37 cellular contexts compared by ENCODE assay signal in the genomic region with DNA sequence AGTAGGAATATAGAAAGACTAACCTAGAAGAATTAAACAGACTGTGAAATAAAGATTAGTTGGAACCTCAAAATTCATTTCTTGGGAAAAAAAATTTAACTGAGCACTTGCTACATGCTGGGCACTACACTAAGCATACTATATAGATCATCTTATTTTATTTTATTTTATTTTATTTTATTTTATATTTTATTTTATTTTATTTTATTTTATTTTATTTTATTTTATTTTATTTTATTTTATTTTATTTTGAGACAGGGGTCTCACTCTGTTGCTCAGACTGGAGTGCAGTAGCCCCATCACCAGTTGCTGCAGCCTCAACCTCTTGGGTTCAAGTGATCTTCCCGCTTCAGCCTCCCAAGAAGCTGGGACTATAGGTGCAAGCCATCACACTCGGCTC.
"Had no signal": no experiment of that assay in that cellular context is flagged by ENCODE, and none has a peak within 500 bp of the region (broad histone marks: within the 10 kb centered on the region; RNA-seq: fewer than 3 reads in every experiment).

No MANE protein-coding gene starts in this region.

- H3K27ac ChIP-seq: adrenal gland, ascending aorta, body of pancreas, brain microvascular endothelial cell, breast epithelium, cardiac muscle cell had no signal

- H3K27me3 Mint-ChIP-seq: activated naive CD4-positive, alpha-beta T cell treated with anti-CD3 and anti-CD28 coated beads, Interleukin-2, amount 10 ng/mL, durations not matched to agents 7 days and 5 days; activated naive CD4-positive, alpha-beta T cell treated with anti-CD3 and anti-CD28 coated beads, Interleukin-2, amount 50 U/mL, for 24 hours; activated naive CD8-positive, alpha-beta T cell; activated naive CD8-positive, alpha-beta T cell treated with anti-CD3 and anti-CD28 coated beads for 36 hours; activated naive CD8-positive, alpha-beta T cell treated with anti-CD3 and anti-CD28 coated beads, Interleukin-2, amount 10 ng/mL, durations not matched to agents 7 days and 5 days; activated naive CD8-positive, alpha-beta T cell treated with anti-CD3 and anti-CD28 coated beads, Interleukin-2, amount 50 U/mL, for 24 hours; activated T-helper 17 cell treated with anti-CD3 and anti-CD28 coated beads, Interleukin-2, amount 50 U/mL, for 72 hours; brain; central memory CD8-positive, alpha-beta T cell had no signal

- ATAC-seq: activated naive CD4-positive, alpha-beta T cell treated with anti-CD3 and anti-CD28 coated beads, Interleukin-2, amount 50 U/mL, for 72 hours; activated naive CD8-positive, alpha-beta T cell treated with anti-CD3 and anti-CD28 coated beads, Interleukin-2, amount 50 U/mL, for 24 hours; activated T-cell treated with anti-CD3 and anti-CD28 coated beads, Interleukin-2, amount 50 U/mL, for 4 hours; activated T-cell treated with anti-CD3 and anti-CD28 coated beads, Interleukin-2, amount 50 U/mL, for 72 hours; activated T-helper 17 cell treated with anti-CD3 and anti-CD28 coated beads, Interleukin-2, amount 50 U/mL, for 72 hours; body of pancreas had no signal

- H3K27me3 ChIP-seq: adrenal gland, ascending aorta, body of pancreas, brain microvascular endothelial cell, breast epithelium, cardiac muscle cell had no signal

- H3K36me3 ChIP-seq: adrenal gland, ascending aorta, brain microvascular endothelial cell, breast epithelium, cardiac muscle cell had no signal

- H3K4me3 ChIP-seq: adrenal gland, ascending aorta, body of pancreas, breast epithelium, cardiac muscle cell had no signal

- H3K27ac Mint-ChIP-seq: activated naive CD4-positive, alpha-beta T cell treated with anti-CD3 and anti-CD28 coated beads for 36 hours; activated naive CD4-positive, alpha-beta T cell treated with anti-CD3 and anti-CD28 coated beads, Interleukin-2, amount 10 ng/mL, durations not matched to agents 7 days and 5 days; activated naive CD4-positive, alpha-beta T cell treated with anti-CD3 and anti-CD28 coated beads, Interleukin-2, amount 50 U/mL, for 24 hours; activated naive CD4-positive, alpha-beta T cell treated with anti-CD3 and anti-CD28 coated beads, Interleukin-2, amount 50 U/mL, for 72 hours; activated naive CD8-positive, alpha-beta T cell; activated naive CD8-positive, alpha-beta T cell treated with anti-CD3 and anti-CD28 coated beads for 36 hours; activated naive CD8-positive, alpha-beta T cell treated with anti-CD3 and anti-CD28 coated beads, Interleukin-2, amount 10 ng/mL, durations not matched to agents 7 days and 5 days; activated naive CD8-positive, alpha-beta T cell treated with anti-CD3 and anti-CD28 coated beads, Interleukin-2, amount 50 U/mL, for 24 hours; activated T-cell treated with anti-CD3 and anti-CD28 coated beads, Interleukin-2, amount 50 U/mL, for 72 hours; activated T-helper 1 cell treated with anti-CD3 and anti-CD28 coated beads, Interleukin-12 subunit alpha, Interleukin-12 subunit beta, Interleukin-2, Interleukin-4 antibody, amounts not matched to agents 30 ng/mL and 10 ng/mL and 1 ng/mL, durations not matched to agents 14 hours and 24 hours and 36 hours; activated T-helper 17 cell treated with anti-CD3 and anti-CD28 coated beads, Interleukin-2, amount 50 U/mL, for 72 hours; activated T-helper 2 cell treated with anti-CD3 and anti-CD28 coated beads, Interferon-gamma antibody, Interleukin-2, Interleukin-4, amounts not matched to agents 10 μg/mL and 5 μg/mL and 100 μg/mL, durations not matched to agents 14 hours and 24 hours and 36 hours; brain had no signal

- H3K4me3 Mint-ChIP-seq: activated naive CD4-positive, alpha-beta T cell treated with anti-CD3 and anti-CD28 coated beads for 36 hours; activated naive CD4-positive, alpha-beta T cell treated with anti-CD3 and anti-CD28 coated beads, Interleukin-2, amount 10 ng/mL, durations not matched to agents 7 days and 5 days; activated naive CD4-positive, alpha-beta T cell treated with anti-CD3 and anti-CD28 coated beads, Interleukin-2, amount 50 U/mL, for 24 hours; activated naive CD8-positive, alpha-beta T cell; activated naive CD8-positive, alpha-beta T cell treated with anti-CD3 and anti-CD28 coated beads for 36 hours; activated naive CD8-positive, alpha-beta T cell treated with anti-CD3 and anti-CD28 coated beads, Interleukin-2, amount 10 ng/mL, durations not matched to agents 7 days and 5 days; activated naive CD8-positive, alpha-beta T cell treated with anti-CD3 and anti-CD28 coated beads, Interleukin-2, amount 50 U/mL, for 24 hours; activated T-cell treated with anti-CD3 and anti-CD28 coated beads, Interleukin-2, amount 50 U/mL, for 4 hours; activated T-cell treated with anti-CD3 and anti-CD28 coated beads, Interleukin-2, amount 50 U/mL, for 72 hours; activated T-helper 1 cell treated with anti-CD3 and anti-CD28 coated beads, Interleukin-12 subunit alpha, Interleukin-12 subunit beta, Interleukin-2, Interleukin-4 antibody, amounts not matched to agents 30 ng/mL and 10 ng/mL and 1 ng/mL, durations not matched to agents 14 hours and 24 hours and 36 hours; activated T-helper 17 cell treated with anti-CD3 and anti-CD28 coated beads, Interleukin-2, amount 50 U/mL, for 72 hours; brain; central memory CD8-positive, alpha-beta T cell had no signal

- DNase-seq: activated effector memory CD4-positive, alpha-beta T cell treated with anti-CD3 and anti-CD28 coated beads, Interleukin-2, amount 50 U/mL, for 16 hours; activated effector memory CD4-positive, alpha-beta T cell treated with Interleukin-2 at 50 U/mL for 16 hours; activated gamma-delta T cell; activated gamma-delta T cell treated with Interleukin-2 at 50 U/mL for 16 hours; activated naive CD4-positive, alpha-beta T cell; activated naive CD4-positive, alpha-beta T cell treated with anti-CD3 and anti-CD28 coated beads for 36 hours; activated naive CD4-positive, alpha-beta T cell treated with anti-CD3 and anti-CD28 coated beads, Interleukin-2, amount 10 ng/mL, durations not matched to agents 7 days and 5 days; activated naive CD4-positive, alpha-beta T cell treated with anti-CD3 and anti-CD28 coated beads, Interleukin-2, amount 50 U/mL, for 16 hours; activated naive CD4-positive, alpha-beta T cell treated with Interleukin-2 at 50 U/mL for 16 hours; activated naive CD8-positive, alpha-beta T cell treated with anti-CD3 and anti-CD28 coated beads for 36 hours; activated naive CD8-positive, alpha-beta T cell treated with anti-CD3 and anti-CD28 coated beads, Interleukin-2, amount 10 ng/mL, durations not matched to agents 7 days and 5 days; activated naive CD8-positive, alpha-beta T cell treated with anti-CD3 and anti-CD28 coated beads, Interleukin-2, amount 50 U/mL, for 24 hours; activated T-cell treated with anti-CD3 and anti-CD28 coated beads, Interleukin-2, amount 50 U/mL, for 1 hour; activated T-cell treated with anti-CD3 and anti-CD28 coated beads, Interleukin-2, amount 50 U/mL, for 4 hours; activated T-cell treated with anti-CD3 and anti-CD28 coated beads, Interleukin-2, amount 50 U/mL, for 48 hours; activated T-cell treated with anti-CD3 and anti-CD28 coated beads, Interleukin-2, amount 50 U/mL, for 72 hours; adrenal gland; amniotic stem cell; amygdala; anterior cingulate cortex; aorta; body of pancreas; brain microvascular endothelial cell; caudate nucleus; central memory CD4-positive, alpha-beta T cell; cerebellar nuclear complex had no signal

- H3K36me3 Mint-ChIP-seq: activated naive CD4-positive, alpha-beta T cell treated with anti-CD3 and anti-CD28 coated beads, Interleukin-2, amount 10 ng/mL, durations not matched to agents 7 days and 5 days; activated naive CD4-positive, alpha-beta T cell treated with anti-CD3 and anti-CD28 coated beads, Interleukin-2, amount 50 U/mL, for 24 hours; activated naive CD4-positive, alpha-beta T cell treated with anti-CD3 and anti-CD28 coated beads, Interleukin-2, amount 50 U/mL, for 72 hours; activated naive CD8-positive, alpha-beta T cell; activated naive CD8-positive, alpha-beta T cell treated with anti-CD3 and anti-CD28 coated beads for 36 hours; activated naive CD8-positive, alpha-beta T cell treated with anti-CD3 and anti-CD28 coated beads, Interleukin-2, amount 10 ng/mL, durations not matched to agents 7 days and 5 days; brain had no signal

- H3K4me1 Mint-ChIP-seq: activated naive CD4-positive, alpha-beta T cell treated with anti-CD3 and anti-CD28 coated beads, Interleukin-2, amount 10 ng/mL, durations not matched to agents 7 days and 5 days; activated naive CD8-positive, alpha-beta T cell treated with anti-CD3 and anti-CD28 coated beads for 36 hours; activated naive CD8-positive, alpha-beta T cell treated with anti-CD3 and anti-CD28 coated beads, Interleukin-2, amount 10 ng/mL, durations not matched to agents 7 days and 5 days; activated naive CD8-positive, alpha-beta T cell treated with anti-CD3 and anti-CD28 coated beads, Interleukin-2, amount 50 U/mL, for 24 hours; activated T-helper 17 cell treated with anti-CD3 and anti-CD28 coated beads, Interleukin-2, amount 50 U/mL, for 72 hours; central memory CD8-positive, alpha-beta T cell had no signal

- H3K9me3 Mint-ChIP-seq: activated naive CD4-positive, alpha-beta T cell treated with anti-CD3 and anti-CD28 coated beads for 36 hours; activated naive CD4-positive, alpha-beta T cell treated with anti-CD3 and anti-CD28 coated beads, Interleukin-2, amount 10 ng/mL, durations not matched to agents 7 days and 5 days; activated naive CD4-positive, alpha-beta T cell treated with anti-CD3 and anti-CD28 coated beads, Interleukin-2, amount 50 U/mL, for 24 hours; activated naive CD8-positive, alpha-beta T cell treated with anti-CD3 and anti-CD28 coated beads for 36 hours; activated naive CD8-positive, alpha-beta T cell treated with anti-CD3 and anti-CD28 coated beads, Interleukin-2, amount 10 ng/mL, durations not matched to agents 7 days and 5 days; activated naive CD8-positive, alpha-beta T cell treated with anti-CD3 and anti-CD28 coated beads, Interleukin-2, amount 50 U/mL, for 24 hours; activated T-helper 1 cell treated with anti-CD3 and anti-CD28 coated beads, Interleukin-12 subunit alpha, Interleukin-12 subunit beta, Interleukin-2, Interleukin-4 antibody, amounts not matched to agents 30 ng/mL and 10 ng/mL and 1 ng/mL, durations not matched to agents 14 hours and 24 hours and 36 hours had no signal

- H3K9me3 ChIP-seq: adrenal gland, ascending aorta, body of pancreas, breast epithelium had no signal

- H3K4me1 ChIP-seq: adrenal gland, ascending aorta, breast epithelium had no signal
